In the genomic region with DNA sequence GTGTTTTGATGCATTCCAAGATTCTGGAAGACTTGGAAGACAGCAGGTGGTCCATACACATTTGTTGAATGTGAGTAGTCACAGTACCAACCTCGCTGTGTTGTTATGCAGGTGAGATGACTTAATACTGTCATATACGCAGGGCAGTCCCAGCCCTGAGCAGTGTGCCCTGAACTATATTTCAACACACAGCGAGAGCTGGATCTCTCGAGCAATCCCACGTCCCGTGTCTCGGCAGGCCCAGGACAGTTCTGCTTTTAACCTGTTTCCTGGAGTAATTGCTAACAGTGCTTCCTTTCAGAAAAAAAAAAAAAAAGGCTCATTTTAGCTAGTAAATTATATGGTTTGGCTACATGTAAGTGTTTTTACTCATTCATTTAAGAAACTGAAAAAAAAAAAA, we compare ENCODE assay signal across 18 cellular contexts.
A peak's percentile ranks its signal among the peaks of the same experiment; 100 is the strongest.
DNase-seq lines count a peak whose midpoint lies in the region; ATAC-seq, FAIRE-seq and TF ChIP-seq lines count a peak whose summit lies in the region.
"Had no signal": no experiment of that assay in that cellular context is flagged by ENCODE, and none has a peak within 500 bp of the region (broad histone marks: within the 10 kb centered on the region; RNA-seq: fewer than 3 reads in every experiment).

No MANE protein-coding gene starts in this region.

- H3K4me2 ChIP-seq in HepG2 (ENCODE audit: low read depth, low read length): no peak overlapping the region
- H3K4me2 ChIP-seq in OCI-LY7 (ENCODE audit: low read length): peak overlapping the region; percentile 63
- H3K4me2 ChIP-seq: hepatocyte had no signal

- H3K36me3 ChIP-seq in right lobe of liver (no peaks in the 10 kb centered on the region), HepG2 (replicated peaks in 1 of 2; ENCODE audit: control insufficient read depth in 1 of 2, insufficient read depth in 2 of 2, low read length in 2 of 2) (no peaks in the 10 kb centered on the region), OCI-LY7 (ENCODE audit: insufficient read depth, low read length) (no peaks in the 10 kb centered on the region), lung (ENCODE audit: control insufficient read depth in 2 of 2, insufficient read depth in 2 of 2, low read length in 2 of 2) (no peaks in the 10 kb centered on the region)
- H3K36me3 ChIP-seq: WERI-Rb-1 had no signal

- no peaks in the 10 kb centered on the region for H3K9me2 ChIP-seq in OCI-LY7 (ENCODE audit: insufficient read depth, low read length)

- intact Hi-C loops in right lobe of liver (cut with DNase I): loop anchor here (5.0 to 10.0 kb wide), 3 partner anchors 198 to 296 kb away; a partner anchor contains a TSS
- intact Hi-C loops in HepG2 (cut with micrococcal nuclease; ENCODE audit: unreplicated experiment): loop anchor here (5.0 to 10.0 kb wide), 3 partner anchors 126 to 388 kb away; a partner anchor contains a TSS
- intact Hi-C loops in OCI-LY7 (cut with micrococcal nuclease; ENCODE audit: unreplicated experiment): loop anchor here (5.0 to 10.0 kb wide), 4 partner anchors 103 to 456 kb away; a partner anchor contains a TSS

- TF ChIP-seq EP300 in HepG2 (IDR thresholded peaks at IDR 0.05; ENCODE audit: low read depth in 2 of 2, low read length in 2 of 2) (no peak), HepG2 (CRISPR knock-in tag; IDR thresholded peaks at IDR 0.05; ENCODE audit: borderline replicate concordance) (no peak)

- no peaks in the 10 kb centered on the region for H4K20me1 ChIP-seq in HepG2 (ENCODE audit: insufficient read depth, low read length)
- no peaks in the 10 kb centered on the region for H4K20me1 ChIP-seq in OCI-LY7 (ENCODE audit: insufficient read depth, low read length)

- TF ChIP-seq POLR2A in right lobe of liver (IDR thresholded peaks at IDR 0.05) (no peak), HepG2 (IDR thresholded peaks at IDR 0.05; ENCODE audit: insufficient read depth in 1 of 2, low read depth in 2 of 2, low read length in 2 of 2) (no peak)

- BruUV-seq in HepG2 (replicated peaks; lab: Mats Ljungman, UMichigan) (no TSS peak), OCI-LY7 (replicated peaks; lab: Mats Ljungman, UMichigan) (no TSS peak)

- no peak for TF ChIP-seq CTCF in right lobe of liver (IDR thresholded peaks at IDR 0.05)
- TF ChIP-seq CTCF in HepG2 (CRISPR knock-in tag; IDR thresholded peaks at IDR 0.05): no peak
- TF ChIP-seq CTCF in OCI-LY7 (conservative IDR thresholded peaks at IDR 0.05; ENCODE audit: low read length): no peak
- no peak for TF ChIP-seq CTCF in lung (IDR thresholded peaks at IDR 0.05; ENCODE audit: control extremely low read depth, extremely low read depth)

- TF ChIP-seq RAD21 in HepG2 (CRISPR knock-in tag; IDR thresholded peaks at IDR 0.05): no peak

- POLR2A ChIA-PET in HepG2 (lab: Yijun Ruan, JAX): no interaction called here
- POLR2A ChIA-PET in OCI-LY7 (lab: Charles Lee): interaction anchor here (0.6 to 6.3 kb wide), 12 partner anchors 12 to 267 kb away, joined by 3 to 46 read pairs (median 4); a partner anchor contains a TSS

- 52% methylated on average over 6 of the region's 7 CpGs for WGBS in right lobe of liver (ENCODE audit: insufficient coverage, low coverage, low lambda C conversion rate, missing lambda C conversion rate)
- WGBS in HepG2 (ENCODE audit: low lambda C conversion rate): 35% methylated on average over 7 of the region's 7 CpGs
- 36 to 76% methylated on average over 7 of the region's 7 CpGs for WGBS in lung, 2 donors

- H2AFZ ChIP-seq in HepG2 (ENCODE audit: low read length) (no peak overlapping the region), OCI-LY7 (ENCODE audit: low read length) (peak overlapping the region; percentile 88)
- H2AFZ ChIP-seq: hepatocyte had no signal

- DNase-seq in right lobe of liver (peak in 2 of 3 donors; percentile 41 to 64), HepG2 (ENCODE audit: low spot score) (no peak), OCI-LY7 (ENCODE audit: low spot score) (peak; percentile 22), lung (ENCODE audit: low spot score) (no peak), GM19240 (ENCODE audit: insufficient read length, low spot score) (no peak), kidney glomerular epithelial cell (lab: John Stamatoyannopoulos, UW) (no peak)
- DNase-seq in stimulated activated naive CD4-positive, alpha-beta T cell (lab: John Stamatoyannopoulos, UW): no peak
- DNase-seq: activated CD4-positive, alpha-beta memory T cell treated with anti-CD3 and anti-CD28 coated beads, Interleukin-2, amount 10 ng/mL, durations not matched to agents 7 days and 5 days; COR-L47; effector CD4-positive, alpha-beta T cell; NCI-H2029; NCI-H524 treated with DMSO at 0.1 percent for 48 hours; SW 1271; WERI-Rb-1 had no signal

- H3K79me2 ChIP-seq in HepG2 (ENCODE audit: insufficient read depth, low read length): no peaks in the 10 kb centered on the region
- no peaks in the 10 kb centered on the region for H3K79me2 ChIP-seq in OCI-LY7 (ENCODE audit: insufficient read depth, low read depth, low read length)
- H3K79me2 ChIP-seq: hepatocyte had no signal

- CTCF ChIA-PET in HepG2 (lab: Yijun Ruan, JAX; ENCODE audit: low intra/inter-chr PET ratio, low total read pairs) (interaction anchor here (2.7 kb wide), 1 partner anchor 312 kb away, joined by 25 read pairs; a partner anchor contains a TSS), OCI-LY7 (lab: Charles Lee; ENCODE audit: unreplicated experiment) (interaction anchor here (1.0 to 2.2 kb wide), 2 partner anchors 80 to 198 kb away, joined by 5 to 17 read pairs; a partner anchor contains a TSS)

- H3K9me3 ChIP-seq in right lobe of liver (no peaks in the 10 kb centered on the region), HepG2 (ENCODE audit: low read length) (no peaks in the 10 kb centered on the region), OCI-LY7 (ENCODE audit: low read length) (no peaks in the 10 kb centered on the region), lung (ENCODE audit: control insufficient read depth in 2 of 2, insufficient read depth in 1 of 2, low read length in 1 of 2) (no peaks in the 10 kb centered on the region)

- in situ Hi-C loops in HepG2 (cut with HindIII; ENCODE audit: extremely low pct_ligation_motif_present, low pct_unique_long_range_greater_than_20kb): loop anchor here (5.0 to 10.0 kb wide), 2 partner anchors 198 to 226 kb away; a partner anchor contains a TSS

- no peak for FAIRE-seq in HepG2 (lab: Jason Lieb, UNC)
- FAIRE-seq: RCC 7860 had no signal

- no peak overlapping the region for H3K9ac ChIP-seq in HepG2 (ENCODE audit: insufficient read depth, low read depth, low read length)

- H3K27ac ChIP-seq in right lobe of liver (peak overlapping the region in 2 of 3 donors; percentile 0 to 6), HepG2 (ENCODE audit: extremely low read length, insufficient read depth, low read length) (no peak overlapping the region), OCI-LY7 (ENCODE audit: low read depth, low read length, poor library complexity, severe bottlenecking) (peak overlapping the region; percentile 2), lung (ENCODE audit: low read depth in 1 of 2, low read length in 1 of 2) (no peak overlapping the region)
- H3K27ac ChIP-seq: hepatocyte, WERI-Rb-1 had no signal

- H3K4me3 ChIP-seq in right lobe of liver (no peak overlapping the region), HepG2 (replicated peaks in 1 of 3; ENCODE audit: insufficient read depth in 1 of 3, low read depth in 2 of 3, low read length in 3 of 3) (no peak overlapping the region), OCI-LY7 (ENCODE audit: low read depth, low read length, poor library complexity, severe bottlenecking) (peak overlapping the region; percentile 2), lung (peak overlapping the region; percentile 12)
- H3K4me3 ChIP-seq: hepatocyte, smooth muscle cell had no signal

- H3K27me3 ChIP-seq in right lobe of liver (no peaks in the 10 kb centered on the region), HepG2 (ENCODE audit: control insufficient read depth in 1 of 2, insufficient read depth in 2 of 2, low read length in 2 of 2) (peaks cover 1 to 28% of the 10 kb centered on the region in 2 experiments; a peak in 3 of 5 replicates), lung (ENCODE audit: control insufficient read depth, insufficient read depth) (no peaks in the 10 kb centered on the region)
- H3K27me3 ChIP-seq: hepatocyte had no signal

- peak; percentile 23 to 49 (median 32) for ATAC-seq in right lobe of liver
- no peak for ATAC-seq in HepG2
- ATAC-seq in lung (ENCODE audit: insufficient read depth, low FRiP score): no peak
- ATAC-seq in HG03108 (IDR thresholded peaks at IDR 0.05; ENCODE audit: unreplicated experiment): no peak

- H3K4me1 ChIP-seq in right lobe of liver (peaks cover 0 to 7% (median 3%) of the 10 kb centered on the region in 4 donors), HepG2 (ENCODE audit: insufficient read depth, low read length) (peaks cover 6% of the 10 kb centered on the region; the same call in 1 of the 2 replicates), OCI-LY7 (ENCODE audit: insufficient read depth, low read length, poor library complexity, severe bottlenecking) (peaks cover 34% of the 10 kb centered on the region), lung (ENCODE audit: control insufficient read depth in 2 of 2, insufficient read depth in 2 of 2, low read length in 2 of 2) (peaks cover 0 to 5% of the 10 kb centered on the region in 2 donors)

TF ChIP-seq in HepG2, 621 proteins besides CTCF, POLR2A, EP300 and RAD21 (continues in another document):
- TF ChIP-seq, protein P1, sequence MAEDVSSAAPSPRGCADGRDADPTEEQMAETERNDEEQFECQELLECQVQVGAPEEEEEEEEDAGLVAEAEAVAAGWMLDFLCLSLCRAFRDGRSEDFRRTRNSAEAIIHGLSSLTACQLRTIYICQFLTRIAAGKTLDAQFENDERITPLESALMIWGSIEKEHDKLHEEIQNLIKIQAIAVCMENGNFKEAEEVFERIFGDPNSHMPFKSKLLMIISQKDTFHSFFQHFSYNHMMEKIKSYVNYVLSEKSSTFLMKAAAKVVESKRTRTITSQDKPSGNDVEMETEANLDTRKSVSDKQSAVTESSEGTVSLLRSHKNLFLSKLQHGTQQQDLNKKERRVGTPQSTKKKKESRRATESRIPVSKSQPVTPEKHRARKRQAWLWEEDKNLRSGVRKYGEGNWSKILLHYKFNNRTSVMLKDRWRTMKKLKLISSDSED (CRISPR knock-in tag; IDR thresholded peaks at IDR 0.05): no peak
- TF ChIP-seq KMT2A (CRISPR knock-in tag; IDR thresholded peaks at IDR 0.05): no peak
- no peak for TF ChIP-seq RFX5 (IDR thresholded peaks at IDR 0.05; ENCODE audit: low read depth, low read length)
- TF ChIP-seq ZNF883 (CRISPR knock-in tag; IDR thresholded peaks at IDR 0.05; ENCODE audit: not compliant biosample characterization): no peak
- no peak for TF ChIP-seq MEIS2 (CRISPR knock-in tag; IDR thresholded peaks at IDR 0.05)

Comparison
In these comparisons a context has a peak if more than half of its experiments do, and no peak if none do; other contexts are left out.
1. ATAC-seq: peak in right lobe of liver (4 of 4); none in HepG2 (single experiment), lung (single experiment) and HG03108 (single experiment).
2. DNase-seq: peak in right lobe of liver (2 of 3) and OCI-LY7 (single experiment); none in HepG2 (single experiment), lung (single experiment), GM19240 (single experiment), stimulated activated naive CD4-positive, alpha-beta T cell (0 of 6) and kidney glomerular epithelial cell (single experiment).
3. H3K27ac ChIP-seq: peak in right lobe of liver (2 of 3) and OCI-LY7 (single experiment); none in HepG2 (single experiment) and lung (0 of 2).
4. H3K4me3 ChIP-seq: peak in OCI-LY7 (single experiment) and lung (single experiment); none in right lobe of liver (0 of 3) and HepG2 (0 of 3).